Comparison of ENCODE assay signal across 1 cellular context in genomic region chr1:29271724-29272123, GRCh38.
TF ChIP-seq lines count a peak whose summit lies in the region.

No MANE protein-coding gene starts in this region.

TF ChIP-seq in SK-N-SH treated with all-trans-retinoic acid at 6 μM for 48 hours, 23 proteins besides CTCF, POLR2A, EP300 and RAD21 (continued from another document):
- no peak for TF ChIP-seq CSRNP3 (CRISPR knock-in tag; IDR thresholded peaks at IDR 0.05)
- TF ChIP-seq ZNF565 (CRISPR knock-in tag; conservative IDR thresholded peaks at IDR 0.05; ENCODE audit: low read depth), result no peak
- TF ChIP-seq TSHZ2 (CRISPR knock-in tag; IDR thresholded peaks at IDR 0.05), result no peak
- TF ChIP-seq OSR1 (CRISPR knock-in tag; IDR thresholded peaks at IDR 0.05), result no peak
- TF ChIP-seq SNAI2 (CRISPR knock-in tag; IDR thresholded peaks at IDR 0.05), result no peak
TF ChIP-seq in SK-N-SH treated with all-trans-retinoic acid at 6 μM for 48 hours: peak in this region for 0.
